Comparison of ENCODE assay signal across 8 cellular contexts in genomic region chr16:67170948-67171649, GRCh38. TPM values are rescaled to one million over a fixed set of nuclear protein-coding genes. Genes with fewer than 3 reads are reported as not detected.
DNase-seq lines count a peak whose midpoint lies in the region; ATAC-seq and TF ChIP-seq lines count a peak whose summit lies in the region.

No MANE protein-coding gene starts in this region.

- intact Hi-C loops in PC-9 (cut with micrococcal nuclease; ENCODE audit: unreplicated experiment), result loop anchor here (5.0 kb wide), 2 partner anchors 76 to 154 kb away; partner anchors contain the start of genes FHOD1 and SLC9A5

- no peak for TF ChIP-seq CTCF in PC-9 (conservative IDR thresholded peaks at IDR 0.05)
- TF ChIP-seq CTCF in progenitor cell of endocrine pancreas (IDR thresholded peaks at IDR 0.05; ENCODE audit: unreplicated experiment), result no peak

- no peaks in the 10 kb centered on the region for H3K36me3 ChIP-seq in PC-9 (ENCODE audit: low read depth)

- DNase-seq in PC-9, result peak in 1 of 2 experiments; percentile 35
- DNase-seq in fibroblast of gingiva (ENCODE audit: low read depth), result peak; percentile 36
- no peak for DNase-seq in progenitor cell of endocrine pancreas (ENCODE audit: low spot score, unreplicated experiment)
- DNase-seq in NCI-H1436 treated with DMSO at 0.1 percent for 48 hours (lab: John Stamatoyannopoulos, UW), result no peak
- DNase-seq in cerebellar cortex (ENCODE audit: low spot score), result no peak
- DNase-seq in NCI-H2171 treated with DMSO at 0.1 percent for 48 hours (lab: John Stamatoyannopoulos, UW), result no peak
- no peak for DNase-seq in activated CD4-positive, CD25-positive, alpha-beta regulatory T cell treated with anti-CD3 and anti-CD28 coated beads, Interleukin-2, amount 50 U/mL, for 72 hours

- H2AFZ ChIP-seq in PC-9, result peak overlapping the region; percentile 71

- peaks cover 42% of the 10 kb centered on the region for H3K4me1 ChIP-seq in PC-9 (replicated peaks; ENCODE audit: insufficient read depth)

- H3K4me2 ChIP-seq in PC-9, result peak overlapping the region; percentile 98

- H3K27me3 ChIP-seq in PC-9 (ENCODE audit: insufficient read depth, low read depth), result no peaks in the 10 kb centered on the region

- ATAC-seq in GM18502 (IDR thresholded peaks at IDR 0.05; ENCODE audit: poor library complexity, unreplicated experiment), result peak; percentile 26

- H3K27ac Mint-ChIP-seq in progenitor cell of endocrine pancreas, result peak overlapping the region; percentile 50

- peaks cover 62% of the 10 kb centered on the region for H3F3A ChIP-seq in PC-9 (ENCODE audit: insufficient read depth, low read depth)

- no peaks in the 10 kb centered on the region for H3K9me3 ChIP-seq in PC-9 (ENCODE audit: insufficient read depth, low read depth)

- peak overlapping the region; percentile 76 for H3K27ac ChIP-seq in PC-9

- no peaks in the 10 kb centered on the region for H4K20me1 ChIP-seq in PC-9 (ENCODE audit: insufficient read depth)

- H3K9me3 Mint-ChIP-seq in progenitor cell of endocrine pancreas (ENCODE audit: low read depth), result no peaks in the 10 kb centered on the region

- peaks cover 20% of the 10 kb centered on the region for H3K4me1 Mint-ChIP-seq in progenitor cell of endocrine pancreas (ENCODE audit: low read depth)

- H3K79me2 ChIP-seq in PC-9 (ENCODE audit: low read depth), result peaks cover 15% of the 10 kb centered on the region; the same call in 1 of the 2 replicates

- no peaks in the 10 kb centered on the region for H3K9me2 ChIP-seq in PC-9 (ENCODE audit: insufficient read depth)

- H3K4me3 Mint-ChIP-seq in progenitor cell of endocrine pancreas (ENCODE audit: low read depth), result peak overlapping the region; percentile 73

- H3K4me3 ChIP-seq in PC-9, result peak overlapping the region; percentile 74; the same call in 1 of the 2 replicates

- CTCF ChIA-PET in PC-9 (lab: Charles Lee), result interaction anchor here (0.5 to 0.6 kb wide), 3 partner anchors 12 to 844 kb away, joined by 5 to 8 read pairs (median 6); partner anchors contain the start of gene TRADD

- TSS peak; percentile 45 for BruUV-seq in PC-9 (replicated peaks; lab: Mats Ljungman, UMichigan)

- peaks cover 1% of the 10 kb centered on the region for H3K36me3 Mint-ChIP-seq in progenitor cell of endocrine pancreas (ENCODE audit: insufficient read depth)

- POLR2A ChIA-PET in PC-9 (lab: Charles Lee; ENCODE audit: unreplicated experiment), result interaction anchor here (0.6 to 1.4 kb wide), 8 partner anchors 8 to 345 kb away, joined by 3 to 12 read pairs (median 4); partner anchors contain the start of genes FBXL8 and TRADD

- H3K27me3 Mint-ChIP-seq in progenitor cell of endocrine pancreas, result peaks cover 81% of the 10 kb centered on the region

RNA-seq across cellular contexts. Expression of gene NOL3, which starts 0.8 kb away (rescaled TPM):
- total RNA-seq in PC-9 (2021) (68.0 and 76.8 TPM in 2 replicates), progenitor cell of endocrine pancreas (9.4 and 12.7 TPM in 2 replicates)

RNA-seq across cellular contexts. Expression of gene HSF4, which starts 6.6 kb away (rescaled TPM):
- 96.9 and 100 TPM in 2 replicates for total RNA-seq in PC-9 (2021)
- 2.2 and 6.8 TPM in 2 replicates for total RNA-seq in progenitor cell of endocrine pancreas

RNA-seq across cellular contexts. Expression of gene FBXL8, which starts 11.3 kb away (rescaled TPM):
- total RNA-seq in PC-9 (2021) (53.2 and 54.4 TPM in 2 replicates), progenitor cell of endocrine pancreas (1.7 and 2.1 TPM in 2 replicates)

RNA-seq across cellular contexts. Expression of gene TRADD, which starts 11.4 kb away (rescaled TPM):
- 38.0 and 50.3 TPM in 2 replicates for total RNA-seq in PC-9 (2021)
- total RNA-seq in progenitor cell of endocrine pancreas, result 5.6 and 6.6 TPM in 2 replicates

RNA-seq across cellular contexts. Expression of gene MATCAP1, which starts 12.7 kb away (rescaled TPM):
- total RNA-seq in PC-9 (2021), result 21.7 and 24.6 TPM in 2 replicates
- total RNA-seq in progenitor cell of endocrine pancreas, result 137 and 145 TPM in 2 replicates

Comparison
In these comparisons a context has a peak if more than half of its experiments do, and no peak if none do; other contexts are left out.
1. RNA of gene HSF4, which starts 6.6 kb away (total RNA-seq): 96.9 to 100 TPM in PC-9; 2.2 to 6.8 TPM in progenitor cell of endocrine pancreas; every median in the first group is over 10 times any median in the second.
2. RNA of gene FBXL8, which starts 11.3 kb away (total RNA-seq): 53.2 to 54.4 TPM in PC-9; 1.7 to 2.1 TPM in progenitor cell of endocrine pancreas; every median in the first group is over 10 times any median in the second.